ENCODE assay signal across 28 cellular contexts in the genomic region with DNA sequence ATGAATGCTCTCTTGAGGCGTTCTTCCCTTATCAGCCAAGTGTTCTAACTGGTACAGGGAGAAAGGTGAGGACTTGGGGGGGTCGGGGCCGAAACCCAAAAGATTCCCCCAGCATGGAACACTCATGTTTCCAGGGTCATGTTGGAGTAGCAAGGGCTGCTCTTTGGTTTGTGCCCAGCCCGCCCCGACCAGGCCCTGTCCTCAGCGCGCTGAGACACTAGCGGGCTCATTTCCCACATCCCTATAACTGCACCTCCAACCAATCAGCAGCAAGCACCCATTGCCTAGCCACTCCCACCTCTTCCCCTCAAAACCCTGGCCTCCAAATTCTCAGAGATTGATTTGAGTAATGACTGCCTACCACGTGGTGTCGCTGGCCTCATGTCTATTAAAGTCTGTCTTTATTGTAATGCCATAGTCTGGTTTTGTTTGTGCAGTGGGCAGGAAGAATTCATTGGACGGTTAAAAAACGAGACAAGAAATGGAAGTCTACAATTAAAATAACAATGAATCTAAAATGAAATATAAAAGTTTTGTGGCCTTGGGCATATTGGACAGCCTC.
DNase-seq lines count a peak whose midpoint lies in the region; ATAC-seq and TF ChIP-seq lines count a peak whose summit lies in the region.
"Had no signal": no experiment of that assay in that cellular context is flagged by ENCODE, and none has a peak within 500 bp of the region (broad histone marks: within the 10 kb centered on the region; RNA-seq: fewer than 3 reads in every experiment).

No MANE protein-coding gene starts in this region.

- no peak for TF ChIP-seq POLR2A in NB4 (IDR thresholded peaks at IDR 0.05; ENCODE audit: extremely low read depth, insufficient read length)

- H3K27me3 Mint-ChIP-seq in stimulated activated naive CD8-positive, alpha-beta T cell treated with anti-CD3 and anti-CD28 coated beads, Interleukin-15, amount 100 ng/mL, for 72 hours, result no peaks in the 10 kb centered on the region
- H3K27me3 Mint-ChIP-seq: activated CD4-positive, alpha-beta memory T cell treated with anti-CD3 and anti-CD28 coated beads for 36 hours; natural killer cell treated with Interleukin-12 subunit alpha and Interleukin-12 subunit beta and Interleukin-15 and Interleukin-18, amount 100 ng/mL, for 72 hours; stimulated activated memory B cell treated with anti-CD40 and anti-IgM and Interleukin-4, amounts not matched to agents 10 μg/mL and 1 μg/mL and 100 μg/mL, for 72 hours had no signal

- H3K27ac Mint-ChIP-seq in stimulated activated naive CD8-positive, alpha-beta T cell treated with anti-CD3 and anti-CD28 coated beads, Interleukin-15, amount 100 ng/mL, for 72 hours, result no peak overlapping the region
- H3K27ac Mint-ChIP-seq: activated CD4-positive, alpha-beta memory T cell treated with anti-CD3 and anti-CD28 coated beads for 36 hours; CD8-positive, alpha-beta T cell; natural killer cell treated with Interleukin-12 subunit alpha and Interleukin-12 subunit beta and Interleukin-15 and Interleukin-18, amount 100 ng/mL, for 72 hours; stimulated activated memory B cell treated with anti-CD40 and anti-IgM and Interleukin-4, amounts not matched to agents 10 μg/mL and 1 μg/mL and 100 μg/mL, for 72 hours; T-helper 2 cell treated with Interferon-gamma antibody and Interleukin-4, amounts not matched to agents 5 μg/mL and 100 μg/mL, for 36 hours had no signal

- no peak overlapping the region for H3K4me3 ChIP-seq in NB4 (ENCODE audit: low read depth, low read length)
- H3K4me3 ChIP-seq: SJSA1, smooth muscle cell, suprapubic skin had no signal

- no peak for ATAC-seq in stimulated activated naive CD8-positive, alpha-beta T cell treated with anti-CD3 and anti-CD28 coated beads, Interleukin-15, amount 100 ng/mL, for 72 hours
- no peak for ATAC-seq in GM21723 (IDR thresholded peaks at IDR 0.05; ENCODE audit: unreplicated experiment)
- no peak for ATAC-seq in GM21825 (IDR thresholded peaks at IDR 0.05; ENCODE audit: unreplicated experiment)
- ATAC-seq: CD8-positive, alpha-beta T cell; natural killer cell treated with Interleukin-12 subunit alpha and Interleukin-12 subunit beta and Interleukin-15 and Interleukin-18, amount 100 ng/mL, for 72 hours; stimulated activated memory B cell treated with anti-CD40 and anti-IgM and Interleukin-4, amounts not matched to agents 10 μg/mL and 1 μg/mL and 100 μg/mL, for 72 hours had no signal

- no peak overlapping the region for H3K4me3 Mint-ChIP-seq in stimulated activated naive CD8-positive, alpha-beta T cell treated with anti-CD3 and anti-CD28 coated beads, Interleukin-15, amount 100 ng/mL, for 72 hours
- H3K4me3 Mint-ChIP-seq: activated CD4-positive, alpha-beta memory T cell treated with anti-CD3 and anti-CD28 coated beads for 36 hours; CD8-positive, alpha-beta T cell; natural killer cell treated with Interleukin-12 subunit alpha and Interleukin-12 subunit beta and Interleukin-15 and Interleukin-18, amount 100 ng/mL, for 72 hours; stimulated activated memory B cell treated with anti-CD40 and anti-IgM and Interleukin-4, amounts not matched to agents 10 μg/mL and 1 μg/mL and 100 μg/mL, for 72 hours; T-helper 2 cell treated with Interferon-gamma antibody and Interleukin-4, amounts not matched to agents 5 μg/mL and 100 μg/mL, for 36 hours had no signal

- no peak overlapping the region for H3K27ac ChIP-seq in VCaP
- H3K27ac ChIP-seq: epithelial cell of prostate, HL-60, SJSA1, suprapubic skin had no signal

- DNase-seq in NCI-H1694 treated with DMSO at 0.1 percent for 48 hours (lab: John Stamatoyannopoulos, UW) (peak; percentile 0), NCI-H1694 (lab: John Stamatoyannopoulos, UW) (no peak), NB4 (ENCODE audit: low read depth) (peak; percentile 44), OCI-M1 (lab: John Stamatoyannopoulos, UW) (peak; percentile 68)
- no peak for DNase-seq in stimulated activated naive CD8-positive, alpha-beta T cell treated with anti-CD3 and anti-CD28 coated beads, Interleukin-15, amount 100 ng/mL, for 72 hours
- DNase-seq: 8988T; activated CD4-positive, alpha-beta memory T cell treated with anti-CD3 and anti-CD28 coated beads for 36 hours; activated effector memory CD4-positive, alpha-beta T cell treated with anti-CD3 and anti-CD28 coated beads, Interleukin-2, amount 50 U/mL, for 16 hours; activated T-cell treated with anti-CD3 and anti-CD28 coated beads for 4 hours; CD8-positive, alpha-beta T cell; DMS153; GDM1; H7; kidney; NCI-H1105 treated with DMSO at 0.1 percent for 48 hours; retina; stimulated activated CD4-positive, alpha-beta T cell treated with anti-CD3 and anti-CD28 coated beads, Interleukin-2, amount 100 ng/mL, for 24 hours had no signal

- peaks cover 6 to 9% of the 10 kb centered on the region in 2 donors for H3K9me3 Mint-ChIP-seq in stimulated activated naive CD8-positive, alpha-beta T cell treated with anti-CD3 and anti-CD28 coated beads, Interleukin-15, amount 100 ng/mL, for 72 hours

- H3K4me1 Mint-ChIP-seq in stimulated activated naive CD8-positive, alpha-beta T cell treated with anti-CD3 and anti-CD28 coated beads, Interleukin-15, amount 100 ng/mL, for 72 hours, result no peaks in the 10 kb centered on the region
- H3K4me1 Mint-ChIP-seq: stimulated activated memory B cell treated with anti-CD40 and anti-IgM and Interleukin-4, amounts not matched to agents 10 μg/mL and 1 μg/mL and 100 μg/mL, for 72 hours had no signal

- TF ChIP-seq CTCF in NB4 (IDR thresholded peaks at IDR 0.05; ENCODE audit: low read depth, low read length) (peak; percentile 34), VCaP (conservative IDR thresholded peaks at IDR 0.05) (peak; percentile 36)

Comparison
In these comparisons a context has a peak if more than half of its experiments do, and no peak if none do; other contexts are left out.
1. DNase-seq: peak in NCI-H1694 treated with DMSO at 0.1 percent for 48 hours (single experiment), NB4 (single experiment) and OCI-M1 (single experiment); none in NCI-H1694 (single experiment) and stimulated activated naive CD8-positive, alpha-beta T cell treated with anti-CD3 and anti-CD28 coated beads, Interleukin-15, amount 100 ng/mL, for 72 hours (0 of 2).